20 cellular contexts compared by ENCODE assay signal in genomic region chr7:100856871-100857282, GRCh38. TPM values are rescaled to one million over a fixed set of nuclear protein-coding genes. Genes with fewer than 3 reads are reported as not detected.
DNase-seq lines count a peak whose midpoint lies in the region; ATAC-seq, FAIRE-seq and TF ChIP-seq lines count a peak whose summit lies in the region.
"Had no signal": no experiment of that assay in that cellular context is flagged by ENCODE, and none has a peak within 500 bp of the region (broad histone marks: within the 10 kb centered on the region; RNA-seq: fewer than 3 reads in every experiment).

No MANE protein-coding gene starts in this region.

- no peaks in the 10 kb centered on the region for H3K9me3 ChIP-seq in H1 (ENCODE audit: insufficient read depth in 2 of 2, low read depth in 1 of 2, low read length in 1 of 2)
- H3K9me3 ChIP-seq in SK-N-SH: no peaks in the 10 kb centered on the region
- H3K9me3 ChIP-seq: MG63 had no signal

- no peak for TF ChIP-seq RAD21 in H1 (IDR thresholded peaks at IDR 0.05 in 1 of 2, conservative IDR thresholded peaks at IDR 0.05 in 1 of 2; ENCODE audit: low read depth in 2 of 2, low read length in 2 of 2)
- TF ChIP-seq RAD21 in SK-N-SH (IDR thresholded peaks at IDR 0.05; ENCODE audit: low read length): no peak

- no peak overlapping the region for H4K5ac ChIP-seq in H1 (ENCODE audit: insufficient read length, low read depth, low read length)

- H3K9me2 ChIP-seq in SK-N-SH: no peaks in the 10 kb centered on the region

- CTCF ChIA-PET in H1 (lab: Charles Lee; ENCODE audit: partially characterized antibody): interaction anchor here (0.8 to 13.9 kb wide), 4 partner anchors 8 to 53 kb away, joined by 3 to 215 read pairs (median 6); no protein-coding TSS in a partner anchor
- CTCF ChIA-PET in SK-N-SH (lab: Yijun Ruan, JAX): interaction anchor here (1.1 to 19.3 kb wide), 7 partner anchors 26 to 374 kb away, joined by 3 to 398 read pairs (median 5); partner anchors contain the start of genes EPO and POP7

- no peak overlapping the region for H2BK5ac ChIP-seq in H1 (ENCODE audit: low read depth, low read length)

- H3K56ac ChIP-seq in H1 (replicated peaks; ENCODE audit: insufficient read length, low read depth, low read length): no peak overlapping the region

- H3K27ac ChIP-seq in H1 (ENCODE audit: low read depth, low read length) (no peak overlapping the region), coronary artery (no peak overlapping the region), SK-N-SH (ENCODE audit: low read depth in 2 of 2, low read length in 1 of 2) (no peak overlapping the region)
- H3K27ac ChIP-seq: KMS-11 had no signal

- DNase-seq in Right ventricle myocardium inferior (ENCODE audit: missing footprints) (peak; percentile 62), left cardiac atrium (no peak), H1 (ENCODE audit: low read depth in 1 of 2, low spot score in 2 of 2) (no peak), neural crest cell (ENCODE audit: low read depth, low spot score) (no peak), NCI-H2196 (lab: John Stamatoyannopoulos, UW; ENCODE audit: unreplicated experiment) (no peak), coronary artery (ENCODE audit: low spot score) (no peak), SK-N-SH (no peak), DMS79 treated with DMSO at 0.1 percent for 48 hours (lab: John Stamatoyannopoulos, UW) (no peak)
- DNase-seq: COR-L47, MG63, NCI-H1105, NCI-H187, NCI-H2171, NCI-H510A, SIG-M5 had no signal

- intact Hi-C loops in Right ventricle myocardium inferior (cut with DNase I) (loop anchor here (10.0 kb wide), 1 partner anchor 242 kb away; the partner anchor contains the start of gene MOSPD3), left cardiac atrium (cut with DNase I) (loop anchor here in 1 of 2 donors (5.0 kb wide), 1 partner anchor 135 kb away; the partner anchor contains the start of gene EPO)

- H3F3A ChIP-seq in SK-N-SH (replicated peaks; ENCODE audit: insufficient read depth): peaks cover 4% of the 10 kb centered on the region

- H3K4ac ChIP-seq in H1 (replicated peaks; ENCODE audit: insufficient read length, low read depth, low read length): no peak overlapping the region

- no peak overlapping the region for H3K14ac ChIP-seq in H1 (ENCODE audit: insufficient read length)

- H3K23me2 ChIP-seq in H1 (ENCODE audit: low read depth, low read length): peaks cover 4% of the 10 kb centered on the region; the same call in 1 of the 2 replicates

- 84% methylated on average over 16 of the region's 16 CpGs; no CpG with 5 or more reads in 1 of the 2 experiments for WGBS in H1 (ENCODE audit: extremely low coverage in 1 of 2, insufficient coverage in 1 of 2, insufficient read length in 1 of 2, insufficient replicate concordance in 2 of 2, low coverage in 1 of 2, low lambda C conversion rate in 2 of 2, missing lambda C conversion rate in 1 of 2), 2 experiments
- WGBS in SK-N-SH (ENCODE audit: low lambda C conversion rate): 92% methylated on average over 14 of the region's 16 CpGs

- H3K79me2 ChIP-seq in H1 (ENCODE audit: control insufficient read depth in 1 of 2, insufficient read depth in 2 of 2, low read length in 2 of 2) (peaks cover 0 to 21% of the 10 kb centered on the region in 2 experiments; a peak in 1 of 4 replicates), SK-N-SH (ENCODE audit: insufficient read depth) (peaks cover 28% of the 10 kb centered on the region; the same call in 1 of the 2 replicates)

- H2AFZ ChIP-seq in H1 (ENCODE audit: low read length): no peak overlapping the region
- H2AFZ ChIP-seq in SK-N-SH (ENCODE audit: low read depth): no peak overlapping the region

- H4K8ac ChIP-seq in H1 (ENCODE audit: extremely low read depth, insufficient read depth, low read length): peak overlapping the region; percentile 88; the same call in 1 of the 2 replicates

- H3K27me3 Mint-ChIP-seq in neural crest cell (ENCODE audit: low read depth): no peaks in the 10 kb centered on the region

- H2BK15ac ChIP-seq in H1 (ENCODE audit: low read length): no peak overlapping the region

- H3K4me3 Mint-ChIP-seq in neural crest cell: peak overlapping the region; percentile 18
- H3K4me3 Mint-ChIP-seq: CD14-positive monocyte had no signal

- no peak overlapping the region for H3K18ac ChIP-seq in H1 (ENCODE audit: extremely low read depth, low read length)

- H3K36me3 Mint-ChIP-seq in neural crest cell (ENCODE audit: low read depth): peaks cover 2% of the 10 kb centered on the region

- no peak overlapping the region for H4K91ac ChIP-seq in H1 (replicated peaks; ENCODE audit: insufficient read length, low read length)

- no peak for TF ChIP-seq EP300 in H1 (IDR thresholded peaks at IDR 0.05; ENCODE audit: borderline replicate concordance in 1 of 2, low read depth in 2 of 2, low read length in 2 of 2)
- TF ChIP-seq EP300 in SK-N-SH (IDR thresholded peaks at IDR 0.05; ENCODE audit: borderline replicate concordance in 1 of 2, low read depth in 1 of 2, low read length in 1 of 2): no peak

- no peak for TF ChIP-seq POLR2A in H1 (IDR thresholded peaks at IDR 0.05; ENCODE audit: control extremely low read depth in 1 of 2, low read depth in 2 of 2, low read length in 2 of 2)

- H3K36me3 ChIP-seq in H1 (ENCODE audit: control insufficient read depth in 2 of 4, insufficient read depth in 4 of 4, low read length in 3 of 4) (peaks cover 6 to 17% (median 8%) of the 10 kb centered on the region in 4 experiments; a peak in 5 of 8 replicates), SK-N-SH (replicated peaks in 1 of 2; ENCODE audit: control insufficient read depth in 1 of 2, insufficient read depth in 2 of 2, low read length in 1 of 2) (peaks cover 13 to 16% of the 10 kb centered on the region in 2 experiments)
- H3K36me3 ChIP-seq: MG63 had no signal

- H3K4me2 ChIP-seq in H1 (ENCODE audit: insufficient read depth in 1 of 2, low read depth in 2 of 2, low read length in 2 of 2) (no peak overlapping the region), SK-N-SH (no peak overlapping the region)
- H3K4me2 ChIP-seq: KMS-11 had no signal

- H3K79me1 ChIP-seq in H1 (ENCODE audit: low read depth, low read length): peaks cover 12% of the 10 kb centered on the region

- no peaks in the 10 kb centered on the region for H3K9me3 Mint-ChIP-seq in neural crest cell
- H3K9me3 Mint-ChIP-seq: CD14-positive monocyte had no signal

- no peak overlapping the region for H2AK5ac ChIP-seq in H1 (ENCODE audit: low read depth, low read length)

- H3K4me1 ChIP-seq in H1 (replicated peaks in 1 of 4; ENCODE audit: control insufficient read depth in 3 of 4, insufficient read depth in 4 of 4, low read length in 3 of 4) (peaks cover 0 to 6% (median 0%) of the 10 kb centered on the region in 4 experiments; a peak in 1 of 7 replicates), SK-N-SH (ENCODE audit: control insufficient read depth in 1 of 2, insufficient read depth in 2 of 2, low read depth in 1 of 2, low read length in 1 of 2) (peaks cover 7% of the 10 kb centered on the region in 2 experiments; a peak in 2 of 4 replicates)

- H3K4me1 Mint-ChIP-seq in neural crest cell: peaks cover 2% of the 10 kb centered on the region

- H4K20me1 ChIP-seq in H1 (replicated peaks in 1 of 2; ENCODE audit: control insufficient read depth in 1 of 2, insufficient read depth in 2 of 2, low read length in 2 of 2) (peaks cover 0 to 15% of the 10 kb centered on the region in 2 experiments), SK-N-SH (ENCODE audit: insufficient read depth) (no peaks in the 10 kb centered on the region)

- H3K27me3 ChIP-seq in H1 (replicated peaks in 1 of 4; ENCODE audit: control insufficient read depth in 3 of 4, extremely low read depth in 1 of 4, insufficient read depth in 3 of 4, low read length in 3 of 4) (no peaks in the 10 kb centered on the region), SK-N-SH (ENCODE audit: insufficient read depth) (no peaks in the 10 kb centered on the region)
- H3K27me3 ChIP-seq: MG63 had no signal

- ATAC-seq in Right ventricle myocardium inferior (no peak), left cardiac atrium (no peak)
- ATAC-seq: HepG2 had no signal

- H3K23ac ChIP-seq in H1 (ENCODE audit: insufficient read length): no peak overlapping the region

- no peak overlapping the region for H2BK12ac ChIP-seq in H1 (ENCODE audit: low read depth, low read length)

- no peak overlapping the region for H2BK20ac ChIP-seq in H1 (ENCODE audit: low read length)

- H3K9ac ChIP-seq in H1 (replicated peaks in 1 of 4; ENCODE audit: extremely low read depth in 1 of 4, low read depth in 3 of 4, low read length in 3 of 4): no peak overlapping the region; a peak in 1 of 7 replicates
- no peak overlapping the region for H3K9ac ChIP-seq in SK-N-SH
- H3K9ac ChIP-seq: KMS-11 had no signal

- no peak for FAIRE-seq in H1 (lab: Jason Lieb, UNC)
- FAIRE-seq: G401.6, HepG2, RCC 7860 had no signal

- H2BK120ac ChIP-seq in H1 (replicated peaks; ENCODE audit: low read depth, low read length): no peak overlapping the region

- no peak overlapping the region for H3K4me3 ChIP-seq in H1 (ENCODE audit: extremely low read depth in 1 of 4, insufficient read depth in 2 of 4, low read depth in 3 of 4, low read length in 4 of 4)
- H3K4me3 ChIP-seq in coronary artery: no peak overlapping the region
- no peak overlapping the region for H3K4me3 ChIP-seq in SK-N-SH (ENCODE audit: low read depth in 2 of 2, low read length in 1 of 2)
- H3K4me3 ChIP-seq: MG63 had no signal

- POLR2A ChIA-PET in H1 (lab: Charles Lee; ENCODE audit: partially characterized antibody): interaction anchor here (0.7 to 3.1 kb wide), 4 partner anchors 11 to 53 kb away, joined by 3 to 21 read pairs (median 4); partner anchors contain the start of gene TRIP6
- POLR2A ChIA-PET in SK-N-SH (lab: Yijun Ruan, JAX): no interaction called here

- TF ChIP-seq CTCF in H1 (IDR thresholded peaks at IDR 0.05; ENCODE audit: control extremely low read depth in 1 of 3, insufficient read depth in 1 of 3, low read depth in 1 of 3, low read length in 3 of 3) (no peak), neural crest cell (conservative IDR thresholded peaks at IDR 0.05) (no peak), coronary artery (IDR thresholded peaks at IDR 0.05) (no peak), SK-N-SH (IDR thresholded peaks at IDR 0.05) (no peak)

- no peak overlapping the region for H3K27ac Mint-ChIP-seq in neural crest cell (ENCODE audit: unreplicated experiment)

RNA-seq across cellular contexts. Expression of gene SLC12A9, which starts 4.4 kb away (rescaled TPM):
- total RNA-seq in Right ventricle myocardium inferior (10.2 TPM), left cardiac atrium (10 to 100 TPM; 13.4 to 14.7 TPM), neural crest cell (25.2 and 27.7 TPM in 2 replicates)
- 40.1 and 40.7 TPM in 2 replicates for total RNA-seq in H1 (2021; fragmentation: NEBNext Ultra II Directional; extraction: Animal tissue kit (Norgen Biotek cat#: 25700))
- polyA plus RNA-seq in H1 (2011; rRNA removed) (31.4 and 54.0 TPM in 2 replicates), SK-N-SH (2012; rRNA removed) (29.7 and 31.0 TPM in 2 replicates)
- 28.5 TPM for polyA plus RNA-seq in H1 (2011; cell fraction: cytosol; rRNA removed)
- polyA plus RNA-seq in H1 (2011; cell fraction: nucleus; rRNA removed): 74.3 TPM
- 25.4 to 35.3 TPM (median 33.8 TPM) in 4 replicates for polyA plus RNA-seq in H1 (2012, experiment 1 of 2)
- polyA plus RNA-seq in H1 (2012, experiment 2 of 2): 27.5 TPM
- polyA plus RNA-seq in H1 (2013, experiment 1 of 2): 33.2 TPM
- 32.9 TPM for polyA plus RNA-seq in H1 (2013, experiment 2 of 2)
- polyA minus RNA-seq in H1 (2011; rRNA and poly(A)+ RNA removed): 13.1 and 22.4 TPM in 2 replicates
- 13.4 TPM for polyA minus RNA-seq in H1 (2011; cell fraction: cytosol; rRNA and poly(A)+ RNA removed)
- polyA minus RNA-seq in H1 (2011; cell fraction: nucleus; rRNA and poly(A)+ RNA removed): 13.4 TPM
- polyA plus RNA-seq in SK-N-SH (2012; cell fraction: cytosol; rRNA removed): 8.1 and 13.3 TPM in 2 replicates
- polyA plus RNA-seq in SK-N-SH (2012; cell fraction: nucleus; rRNA removed): 121 and 122 TPM in 2 replicates

RNA-seq across cellular contexts. Expression of gene TRIP6, which starts 10.3 kb away (rescaled TPM):
- total RNA-seq in Right ventricle myocardium inferior: 15.5 TPM
- 10 to 100 TPM; 36.5 to 48.0 TPM for total RNA-seq in left cardiac atrium
- total RNA-seq in H1 (2021; fragmentation: NEBNext Ultra II Directional; extraction: Animal tissue kit (Norgen Biotek cat#: 25700)): 103 and 109 TPM in 2 replicates
- 88.4 and 112 TPM in 2 replicates for polyA plus RNA-seq in H1 (2011; rRNA removed)
- 112 TPM for polyA plus RNA-seq in H1 (2011; cell fraction: cytosol; rRNA removed)
- polyA plus RNA-seq in H1 (2011; cell fraction: nucleus; rRNA removed): 145 TPM
- polyA plus RNA-seq in H1 (2012, experiment 1 of 2): 85.3 to 128 TPM (median 117 TPM) in 4 replicates
- 101 TPM for polyA plus RNA-seq in H1 (2012, experiment 2 of 2)
- polyA plus RNA-seq in H1 (2013, experiment 1 of 2): 56.2 TPM
- polyA plus RNA-seq in H1 (2013, experiment 2 of 2): 51.7 TPM
- polyA minus RNA-seq in H1 (2011; rRNA and poly(A)+ RNA removed): 34.4 and 35.9 TPM in 2 replicates
- polyA minus RNA-seq in H1 (2011; cell fraction: cytosol; rRNA and poly(A)+ RNA removed): 43.7 TPM
- 36.9 TPM for polyA minus RNA-seq in H1 (2011; cell fraction: nucleus; rRNA and poly(A)+ RNA removed)
- 34.8 and 39.7 TPM in 2 replicates for total RNA-seq in neural crest cell
- 6.4 and 6.5 TPM in 2 replicates for polyA plus RNA-seq in SK-N-SH (2012; rRNA removed)
- polyA plus RNA-seq in SK-N-SH (2012; cell fraction: cytosol; rRNA removed): 3.4 and 6.2 TPM in 2 replicates
- polyA plus RNA-seq in SK-N-SH (2012; cell fraction: nucleus; rRNA removed): 19.7 and 20.9 TPM in 2 replicates

RNA-seq across cellular contexts. Expression of gene SRRT, which starts 18.0 kb away (rescaled TPM):
- total RNA-seq in Right ventricle myocardium inferior: 70.5 TPM
- 10 to 100 TPM; 65.1 to 87.0 TPM for total RNA-seq in left cardiac atrium
- 237 and 239 TPM in 2 replicates for total RNA-seq in H1 (2021; fragmentation: NEBNext Ultra II Directional; extraction: Animal tissue kit (Norgen Biotek cat#: 25700))
- 66.7 and 103 TPM in 2 replicates for polyA plus RNA-seq in H1 (2011; rRNA removed)
- polyA plus RNA-seq in H1 (2011; cell fraction: cytosol; rRNA removed): 78.5 TPM
- polyA plus RNA-seq in H1 (2011; cell fraction: nucleus; rRNA removed): 456 TPM
- 212 to 245 TPM (median 235 TPM) in 4 replicates for polyA plus RNA-seq in H1 (2012, experiment 1 of 2)
- polyA plus RNA-seq in H1 (2012, experiment 2 of 2): 131 TPM
- 167 TPM for polyA plus RNA-seq in H1 (2013, experiment 1 of 2)
- polyA plus RNA-seq in H1 (2013, experiment 2 of 2): 144 TPM
- polyA minus RNA-seq in H1 (2011; rRNA and poly(A)+ RNA removed): 44.1 and 59.4 TPM in 2 replicates
- polyA minus RNA-seq in H1 (2011; cell fraction: cytosol; rRNA and poly(A)+ RNA removed): 112 TPM
- 143 TPM for polyA minus RNA-seq in H1 (2011; cell fraction: nucleus; rRNA and poly(A)+ RNA removed)
- total RNA-seq in neural crest cell: 330 and 356 TPM in 2 replicates
- 76.5 and 92.7 TPM in 2 replicates for polyA plus RNA-seq in SK-N-SH (2012; rRNA removed)
- 35.5 and 44.4 TPM in 2 replicates for polyA plus RNA-seq in SK-N-SH (2012; cell fraction: cytosol; rRNA removed)
- polyA plus RNA-seq in SK-N-SH (2012; cell fraction: nucleus; rRNA removed): 460 and 556 TPM in 2 replicates

RNA-seq across cellular contexts. Expression of gene EPHB4, which starts 29.6 kb away (rescaled TPM):
- total RNA-seq in Right ventricle myocardium inferior (27.0 TPM), left cardiac atrium (10 to 100 TPM; 27.5 to 46.8 TPM), neural crest cell (80.4 and 84.5 TPM in 2 replicates)
- 113 and 122 TPM in 2 replicates for total RNA-seq in H1 (2021; fragmentation: NEBNext Ultra II Directional; extraction: Animal tissue kit (Norgen Biotek cat#: 25700))
- polyA plus RNA-seq in H1 (2011; rRNA removed) (85.0 and 141 TPM in 2 replicates), SK-N-SH (2012; rRNA removed) (51.1 and 64.4 TPM in 2 replicates)
- 99.8 TPM for polyA plus RNA-seq in H1 (2011; cell fraction: cytosol; rRNA removed)
- polyA plus RNA-seq in H1 (2011; cell fraction: nucleus; rRNA removed): 125 TPM
- 87.6 to 114 TPM (median 107 TPM) in 4 replicates for polyA plus RNA-seq in H1 (2012, experiment 1 of 2)
- polyA plus RNA-seq in H1 (2012, experiment 2 of 2): 115 TPM
- polyA plus RNA-seq in H1 (2013, experiment 1 of 2): 95.4 TPM
- polyA plus RNA-seq in H1 (2013, experiment 2 of 2): 95.7 TPM
- polyA minus RNA-seq in H1 (2011; rRNA and poly(A)+ RNA removed): 97.8 and 111 TPM in 2 replicates
- polyA minus RNA-seq in H1 (2011; cell fraction: cytosol; rRNA and poly(A)+ RNA removed): 105 TPM
- 57.6 TPM for polyA minus RNA-seq in H1 (2011; cell fraction: nucleus; rRNA and poly(A)+ RNA removed)
- 41.3 and 47.7 TPM in 2 replicates for polyA plus RNA-seq in SK-N-SH (2012; cell fraction: cytosol; rRNA removed)
- polyA plus RNA-seq in SK-N-SH (2012; cell fraction: nucleus; rRNA removed): 150 and 187 TPM in 2 replicates

RNA-seq across cellular contexts. Expression of gene UFSP1, which starts 32.6 kb away (rescaled TPM):
- total RNA-seq in Right ventricle myocardium inferior (1.9 TPM), left cardiac atrium (1 to 10 TPM; 2.7 to 4.3 TPM), neural crest cell (4.4 and 4.6 TPM in 2 replicates)
- 4.3 and 4.8 TPM in 2 replicates for total RNA-seq in H1 (2021; fragmentation: NEBNext Ultra II Directional; extraction: Animal tissue kit (Norgen Biotek cat#: 25700))
- polyA plus RNA-seq in H1 (2011; rRNA removed) (1.6 and 2.1 TPM in 2 replicates), SK-N-SH (2012; rRNA removed) (4.5 and 5.6 TPM in 2 replicates)
- 2.0 TPM for polyA plus RNA-seq in H1 (2011; cell fraction: cytosol; rRNA removed)
- polyA plus RNA-seq in H1 (2011; cell fraction: nucleus; rRNA removed): 3.2 TPM
- 1.9 to 3.0 TPM (median 2.0 TPM) in 4 replicates for polyA plus RNA-seq in H1 (2012, experiment 1 of 2)
- 1.5 TPM for polyA plus RNA-seq in H1 (2012, experiment 2 of 2)
- 1.6 TPM for polyA plus RNA-seq in H1 (2013, experiment 1 of 2)
- 1.5 TPM for polyA plus RNA-seq in H1 (2013, experiment 2 of 2)
- polyA minus RNA-seq in H1 (2011; rRNA and poly(A)+ RNA removed): 1.8 and 4.7 TPM in 2 replicates
- 7.5 TPM for polyA minus RNA-seq in H1 (2011; cell fraction: cytosol; rRNA and poly(A)+ RNA removed)
- 16.2 TPM for polyA minus RNA-seq in H1 (2011; cell fraction: nucleus; rRNA and poly(A)+ RNA removed)
- polyA plus RNA-seq in SK-N-SH (2012; cell fraction: cytosol; rRNA removed): 2.4 and 3.4 TPM in 2 replicates
- 5.8 and 8.4 TPM in 2 replicates for polyA plus RNA-seq in SK-N-SH (2012; cell fraction: nucleus; rRNA removed)
